Comparison of ENCODE assay signal across 2 cellular contexts in genomic region chr6:124879110-124879991, GRCh38.
TF ChIP-seq lines count a peak whose summit lies in the region.

No MANE protein-coding gene starts in this region.

TF ChIP-seq in HepG2, 621 proteins besides CTCF, POLR2A, EP300 and RAD21 (continued from another document):
- no peak for TF ChIP-seq ETS1 (CRISPR knock-in tag; IDR thresholded peaks at IDR 0.05)
- TF ChIP-seq ZNF180 (CRISPR knock-in tag; IDR thresholded peaks at IDR 0.05; ENCODE audit: borderline replicate concordance, low read depth) = no peak
- no peak for TF ChIP-seq ZNF607 (CRISPR knock-in tag; IDR thresholded peaks at IDR 0.05; ENCODE audit: borderline replicate concordance)

TF ChIP-seq in IMR-90, 13 proteins besides CTCF, POLR2A, EP300 and RAD21 (continued from another document):
- no peak for TF ChIP-seq FOS (IDR thresholded peaks at IDR 0.05; ENCODE audit: low read depth, low read length)
- TF ChIP-seq MAFK (IDR thresholded peaks at IDR 0.05; ENCODE audit: low read depth, low read length) = no peak
- no peak for TF ChIP-seq ELK1 (IDR thresholded peaks at IDR 0.05; ENCODE audit: borderline replicate concordance, low read depth, low read length)
- no peak for TF ChIP-seq SMC3 (IDR thresholded peaks at IDR 0.05; ENCODE audit: low read depth, low read length)
- TF ChIP-seq MXI1 (IDR thresholded peaks at IDR 0.05; ENCODE audit: borderline replicate concordance, low read depth, low read length) = no peak
- TF ChIP-seq RFX5 (IDR thresholded peaks at IDR 0.05; ENCODE audit: low read depth, low read length) = no peak
- TF ChIP-seq USF2 (IDR thresholded peaks at IDR 0.05; ENCODE audit: low read depth, low read length) = no peak
- no peak for TF ChIP-seq MAZ (IDR thresholded peaks at IDR 0.05; ENCODE audit: borderline replicate concordance, low read depth, low read length)
- TF ChIP-seq BHLHE40 (IDR thresholded peaks at IDR 0.05; ENCODE audit: low read depth, low read length) = no peak
- TF ChIP-seq NFE2L2 (IDR thresholded peaks at IDR 0.05; ENCODE audit: low read depth, low read length) = no peak
TF ChIP-seq in IMR-90: peak in this region for 0.
